Comparison of ENCODE assay signal across 8 cellular contexts in genomic region chr2:68643011-68643873, GRCh38. TPM values are rescaled to one million over a fixed set of nuclear protein-coding genes. Genes with fewer than 3 reads are reported as not detected.
DNase-seq lines count a peak whose midpoint lies in the region; ATAC-seq and TF ChIP-seq lines count a peak whose summit lies in the region.

Gene PROKR1, plus strand, starts transcription at chr2:68643579. Its CDS starts 2,243 bp downstream, at chr2:68645822.

- peak within 1 kb of the TSS; percentile 18 to 50 (median 35) for H3K4me3 ChIP-seq in tibial nerve

- H3K9me3 ChIP-seq in tibial nerve: peaks cover 0 to 21% (median 5%) of the 10 kb centered on the region in 4 donors

- no peak for TF ChIP-seq CTCF in tibial nerve (IDR thresholded peaks at IDR 0.05)

- 3 to 4% methylated on average over 18 to 23 of the region's 86 CpGs for WGBS in tibial nerve, 2 donors

- no peaks in the 10 kb centered on the region for H3K9me3 Mint-ChIP-seq in T-helper 1 cell treated with Interleukin-12 subunit alpha and Interleukin-12 subunit beta and Interleukin-4 antibody, amounts not matched to agents 30 μg/mL and 1 μg/mL, for 36 hours
- H3K9me3 Mint-ChIP-seq in memory B cell: peaks cover 7% of the 10 kb centered on the region

- TF ChIP-seq EP300 in tibial nerve (IDR thresholded peaks at IDR 0.05): no peak

- H3K4me1 Mint-ChIP-seq in T-helper 1 cell treated with Interleukin-12 subunit alpha and Interleukin-12 subunit beta and Interleukin-4 antibody, amounts not matched to agents 30 μg/mL and 1 μg/mL, for 36 hours (ENCODE audit: low read depth): peaks cover 10% of the 10 kb centered on the region
- peaks cover 6% of the 10 kb centered on the region for H3K4me1 Mint-ChIP-seq in memory B cell

- peaks cover 2% of the 10 kb centered on the region for H3K36me3 Mint-ChIP-seq in T-helper 1 cell treated with Interleukin-12 subunit alpha and Interleukin-12 subunit beta and Interleukin-4 antibody, amounts not matched to agents 30 μg/mL and 1 μg/mL, for 36 hours (ENCODE audit: low read depth)
- H3K36me3 Mint-ChIP-seq in memory B cell: peaks cover 3% of the 10 kb centered on the region

- H3K36me3 ChIP-seq in tibial nerve: no peaks in the 10 kb centered on the region

- peaks cover 0 to 59% of the 10 kb centered on the region in 2 donors for H3K27me3 ChIP-seq in tibial nerve

- DNase-seq in T-helper 1 cell (no peak), NCI-H774 (lab: John Stamatoyannopoulos, UW) (peak; percentile 3), dermis blood vessel endothelial cell (peak; percentile 19), memory B cell (ENCODE audit: low spot score in 2 of 2) (peak in 1 of 2 donors; percentile 19), tibial nerve (ENCODE audit: low spot score in 2 of 2) (no peak), activated gamma-delta T cell treated with Interleukin-2 at 50 U/mL for 16 hours (no peak)

- ATAC-seq in memory B cell (ENCODE audit: low read depth) (peak; percentile 64), HG03571 (IDR thresholded peaks at IDR 0.05; ENCODE audit: unreplicated experiment) (no peak)

- no peak within 1 kb of the TSS for H3K27ac ChIP-seq in tibial nerve

- H3K27ac Mint-ChIP-seq in T-helper 1 cell treated with Interleukin-12 subunit alpha and Interleukin-12 subunit beta and Interleukin-4 antibody, amounts not matched to agents 30 μg/mL and 1 μg/mL, for 36 hours: no peak within 1 kb of the TSS
- H3K27ac Mint-ChIP-seq in memory B cell: no peak within 1 kb of the TSS

- H3K4me1 ChIP-seq in tibial nerve: peaks cover 0 to 15% (median 5%) of the 10 kb centered on the region in 4 donors

- H3K27me3 Mint-ChIP-seq in T-helper 1 cell treated with Interleukin-12 subunit alpha and Interleukin-12 subunit beta and Interleukin-4 antibody, amounts not matched to agents 30 μg/mL and 1 μg/mL, for 36 hours (ENCODE audit: low read depth): peaks cover 78% of the 10 kb centered on the region
- H3K27me3 Mint-ChIP-seq in memory B cell: peaks cover 38% of the 10 kb centered on the region

- no peak for TF ChIP-seq POLR2A in tibial nerve (IDR thresholded peaks at IDR 0.05)

- H3K4me3 Mint-ChIP-seq in T-helper 1 cell treated with Interleukin-12 subunit alpha and Interleukin-12 subunit beta and Interleukin-4 antibody, amounts not matched to agents 30 μg/mL and 1 μg/mL, for 36 hours: peak within 1 kb of the TSS; percentile 48
- peak within 1 kb of the TSS; percentile 57 for H3K4me3 Mint-ChIP-seq in memory B cell

RNA-seq across cellular contexts. Expression of gene PROKR1, which starts in this region (rescaled TPM):
- total RNA-seq in dermis blood vessel endothelial cell (under 0.01 TPM in 1 of 2 replicates, not detected in the other), tibial nerve (under 1 TPM in 2 of 4 donors, not detected in 2; 0.22 to 0.63 TPM)

Comparison
In these comparisons a context has a peak if more than half of its experiments do, and no peak if none do; other contexts are left out.
1. Peak in DNase-seq in dermis blood vessel endothelial cell; RNA of the gene not detected or under 1 TPM.